19 cellular contexts compared by ENCODE assay signal in the genomic region with DNA sequence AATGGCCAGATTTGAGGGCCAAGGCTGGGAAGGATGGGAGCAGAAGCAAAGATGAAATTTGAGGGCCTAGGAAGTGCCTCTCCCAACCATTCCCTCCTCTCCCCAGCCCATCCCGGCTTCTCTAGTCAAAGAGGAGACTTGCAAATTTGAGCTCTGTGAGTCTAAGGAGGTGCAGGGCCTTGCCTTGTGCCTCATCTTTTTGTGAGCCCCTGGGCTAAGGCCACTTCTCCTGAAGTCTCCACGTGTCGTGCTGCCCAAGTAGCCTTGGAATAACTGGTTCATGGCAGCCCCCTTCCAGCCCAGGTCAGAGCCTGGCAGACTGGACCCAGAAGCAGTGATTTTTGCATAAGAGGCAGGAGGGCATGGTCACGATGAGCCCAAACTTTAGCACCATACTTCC. TPM values are rescaled to one million over a fixed set of nuclear protein-coding genes. Genes with fewer than 3 reads are reported as not detected.
A peak's percentile ranks its signal among the peaks of the same experiment; 100 is the strongest.
DNase-seq lines count a peak whose midpoint lies in the region; ATAC-seq and TF ChIP-seq lines count a peak whose summit lies in the region.
"Had no signal": no experiment of that assay in that cellular context is flagged by ENCODE, and none has a peak within 500 bp of the region (broad histone marks: within the 10 kb centered on the region; RNA-seq: fewer than 3 reads in every experiment).

No MANE protein-coding gene starts in this region.

- no peaks in the 10 kb centered on the region for H3K4me1 Mint-ChIP-seq in stimulated activated naive B cell treated with anti-CD40 and anti-IgM and Interleukin-4, amounts not matched to agents 10 μg/mL and 1 μg/mL and 100 μg/mL, for 72 hours
- H3K4me1 Mint-ChIP-seq: activated B cell treated with CpG ODN at 0.5 μM for 24 hours, CD14-positive monocyte had no signal

- H3K4me1 ChIP-seq in ascending aorta, result peaks cover 28 to 79% of the 10 kb centered on the region in 2 donors
- peaks cover 49 to 97% of the 10 kb centered on the region in 2 donors for H3K4me1 ChIP-seq in thoracic aorta (ENCODE audit: control insufficient read depth in 1 of 2, low read depth in 2 of 2)
- peaks cover 10% of the 10 kb centered on the region for H3K4me1 ChIP-seq in testis

- intact Hi-C loops in ascending aorta (cut with DNase I), result no loop called here
- intact Hi-C loops in testis (cut with DNase I; ENCODE audit: low total_unique reads), result no loop called here

- H3K36me3 Mint-ChIP-seq in stimulated activated naive B cell treated with anti-CD40 and anti-IgM and Interleukin-4, amounts not matched to agents 10 μg/mL and 1 μg/mL and 100 μg/mL, for 72 hours, result no peaks in the 10 kb centered on the region
- H3K36me3 Mint-ChIP-seq: CD14-positive monocyte had no signal

- H3K27me3 ChIP-seq in ascending aorta (no peaks in the 10 kb centered on the region), thoracic aorta (replicated peaks; ENCODE audit: insufficient read depth) (no peaks in the 10 kb centered on the region), testis (no peaks in the 10 kb centered on the region)

- H3K27ac Mint-ChIP-seq in stimulated activated naive B cell treated with anti-CD40 and anti-IgM and Interleukin-4, amounts not matched to agents 10 μg/mL and 1 μg/mL and 100 μg/mL, for 72 hours, result no peak overlapping the region
- H3K27ac Mint-ChIP-seq: activated B cell treated with CpG ODN at 0.5 μM for 24 hours, CD14-positive monocyte had no signal

- peak overlapping the region; percentile 97 to 100 for H3K27ac ChIP-seq in ascending aorta
- H3K27ac ChIP-seq in thoracic aorta, result peak overlapping the region; percentile 97 to 99
- peak overlapping the region in 1 of 2 donors; percentile 69 for H3K27ac ChIP-seq in testis

- H3K4me3 ChIP-seq in ascending aorta (peak overlapping the region in 1 of 2 donors; percentile 94), thoracic aorta (peak overlapping the region; percentile 16), testis (no peak overlapping the region)
- H3K4me3 ChIP-seq: adrenal gland, GM12878, left lung had no signal

- H3K9me3 Mint-ChIP-seq in stimulated activated naive B cell treated with anti-CD40 and anti-IgM and Interleukin-4, amounts not matched to agents 10 μg/mL and 1 μg/mL and 100 μg/mL, for 72 hours, result peaks cover 2 to 4% of the 10 kb centered on the region in 2 donors

- peak; percentile 16 for DNase-seq in activated effector memory CD4-positive, alpha-beta T cell treated with anti-CD3 and anti-CD28 coated beads, Interleukin-2, amount 50 U/mL, for 16 hours
- no peak for DNase-seq in activated effector memory CD4-positive, alpha-beta T cell treated with Interleukin-2 at 50 U/mL for 16 hours
- DNase-seq in ascending aorta (ENCODE audit: low spot score in 2 of 2) (peak in 1 of 2 donors; percentile 56), mesenteric fat pad (ENCODE audit: low spot score) (peak; percentile 71), thoracic aorta (ENCODE audit: low spot score) (no peak), NCI-H774 (lab: John Stamatoyannopoulos, UW) (no peak), testis (no peak)
- no peak for DNase-seq in stimulated activated naive B cell treated with anti-CD40 and anti-IgM and Interleukin-4, amounts not matched to agents 10 μg/mL and 1 μg/mL and 100 μg/mL, for 72 hours
- DNase-seq: activated B cell treated with CpG ODN at 0.5 μM for 24 hours; central memory CD4-positive, alpha-beta T cell; GF-D8; left lung; NCI-H1694 treated with DMSO at 0.1 percent for 48 hours; NCI-H345; stimulated activated naive CD4-positive, alpha-beta T cell had no signal

- whole genome bisulfite sequencing in testis, 2 donors, result 55 to 79% methylated on average over 2 to 4 of the region's 4 CpGs

- H3K36me3 ChIP-seq in ascending aorta (peaks cover 15 to 26% of the 10 kb centered on the region in 2 donors), thoracic aorta (peaks cover 17% of the 10 kb centered on the region), testis (ENCODE audit: low read depth, missing control alignments) (no peaks in the 10 kb centered on the region)
- H3K36me3 ChIP-seq: adrenal gland, left lung had no signal

- H3K9me3 ChIP-seq in ascending aorta (no peaks in the 10 kb centered on the region), thoracic aorta (no peaks in the 10 kb centered on the region), testis (no peaks in the 10 kb centered on the region)
- H3K9me3 ChIP-seq: adrenal gland, left lung had no signal

- no peak for ATAC-seq in thoracic aorta (ENCODE audit: insufficient number of reproducible peaks, low FRiP score, low read depth)
- no peak for ATAC-seq in stimulated activated naive B cell treated with anti-CD40 and anti-IgM and Interleukin-4, amounts not matched to agents 10 μg/mL and 1 μg/mL and 100 μg/mL, for 72 hours (replicated peaks)
- ATAC-seq: GM12878, left lung had no signal

- no peak overlapping the region for H3K4me3 Mint-ChIP-seq in stimulated activated naive B cell treated with anti-CD40 and anti-IgM and Interleukin-4, amounts not matched to agents 10 μg/mL and 1 μg/mL and 100 μg/mL, for 72 hours
- H3K4me3 Mint-ChIP-seq: activated B cell treated with CpG ODN at 0.5 μM for 24 hours, CD14-positive monocyte had no signal

- TF ChIP-seq POLR2A in testis (IDR thresholded peaks at IDR 0.05), result no peak

- H3K27me3 Mint-ChIP-seq in stimulated activated naive B cell treated with anti-CD40 and anti-IgM and Interleukin-4, amounts not matched to agents 10 μg/mL and 1 μg/mL and 100 μg/mL, for 72 hours, result peaks cover 58 to 75% of the 10 kb centered on the region in 2 donors

- TF ChIP-seq CTCF in ascending aorta (IDR thresholded peaks at IDR 0.05), result no peak
- TF ChIP-seq CTCF in thoracic aorta (IDR thresholded peaks at IDR 0.05), result no peak
- TF ChIP-seq CTCF in testis (IDR thresholded peaks at IDR 0.05), result no peak

RNA-seq across cellular contexts. Expression of gene PTGIS, which starts 6.7 kb away (rescaled TPM):
- total RNA-seq in ascending aorta (288 TPM), mesenteric fat pad (124 TPM), thoracic aorta (100 to 1,000 TPM; 397 to 465 TPM), testis (10 to 100 TPM; 12.2 to 13.0 TPM)
- 30.3 TPM for polyA plus RNA-seq in testis (ENCODE audit: insufficient read depth, low read depth, low replicate concordance)
- total RNA-seq: A673, activated B cell treated with CpG ODN at 0.5 μM for 24 hours had no signal
- polyA plus RNA-seq: CD14-positive monocyte, GM12878 had no signal

Comparison
In these comparisons a context has a peak if more than half of its experiments do, and no peak if none do; other contexts are left out.
1. DNase-seq: peak in activated effector memory CD4-positive, alpha-beta T cell treated with anti-CD3 and anti-CD28 coated beads, Interleukin-2, amount 50 U/mL, for 16 hours (single experiment) and mesenteric fat pad (single experiment); none in activated effector memory CD4-positive, alpha-beta T cell treated with Interleukin-2 at 50 U/mL for 16 hours (single experiment), thoracic aorta (single experiment), stimulated activated naive B cell treated with anti-CD40 and anti-IgM and Interleukin-4, amounts not matched to agents 10 μg/mL and 1 μg/mL and 100 μg/mL, for 72 hours (single experiment), NCI-H774 (single experiment) and testis (single experiment).